Comparison of ENCODE assay signal across 7 cellular contexts in genomic region chr10:68562666-68563522, GRCh38. TPM values are rescaled to one million over a fixed set of nuclear protein-coding genes. Genes with fewer than 3 reads are reported as not detected.
DNase-seq lines count a peak whose midpoint lies in the region; ATAC-seq, FAIRE-seq and TF ChIP-seq lines count a peak whose summit lies in the region.

No MANE protein-coding gene starts in this region.

- no peaks in the 10 kb centered on the region for H4K20me1 ChIP-seq in MM.1S (ENCODE audit: insufficient read depth, low read length)
- peaks cover 6 to 7% of the 10 kb centered on the region in 2 experiments for H4K20me1 ChIP-seq in H1 (replicated peaks in 1 of 2; ENCODE audit: control insufficient read depth in 1 of 2, insufficient read depth in 2 of 2, low read length in 2 of 2)

- H4K91ac ChIP-seq in H1 (replicated peaks; ENCODE audit: insufficient read length, low read length): peak overlapping the region; percentile 75

- peak overlapping the region; percentile 24 for H3K56ac ChIP-seq in H1 (replicated peaks; ENCODE audit: insufficient read length, low read depth, low read length)

- H3K27me3 ChIP-seq in MM.1S (replicated peaks; ENCODE audit: insufficient read depth, low read length) (no peaks in the 10 kb centered on the region), H1 (replicated peaks in 1 of 4; ENCODE audit: control insufficient read depth in 3 of 4, extremely low read depth in 1 of 4, insufficient read depth in 3 of 4, low read length in 3 of 4) (no peaks in the 10 kb centered on the region), ovary (no peaks in the 10 kb centered on the region), aorta (ENCODE audit: control insufficient read depth in 1 of 2, insufficient read depth in 2 of 2, low read length in 1 of 2) (no peaks in the 10 kb centered on the region)

- H3K36me3 ChIP-seq in ES-I3 (ENCODE audit: insufficient read depth, low read length) (no peaks in the 10 kb centered on the region; the same call in 1 of the 2 replicates), MM.1S (replicated peaks; ENCODE audit: insufficient read depth, low read length) (no peaks in the 10 kb centered on the region), H1 (ENCODE audit: control insufficient read depth in 2 of 4, insufficient read depth in 4 of 4, low read length in 3 of 4) (0 out of 8 replicates have a peak, but pooled peaks cover 0 to 3% (median 0%) of the 10 kb centered on the region in 4 experiments), ovary (no peaks in the 10 kb centered on the region), aorta (ENCODE audit: control insufficient read depth in 1 of 2, insufficient read depth in 2 of 2, low read length in 1 of 2) (no peaks in the 10 kb centered on the region)

- TF ChIP-seq CTCF in MM.1S (IDR thresholded peaks at IDR 0.05; ENCODE audit: low read length): no peak
- TF ChIP-seq CTCF in H1 (IDR thresholded peaks at IDR 0.05; ENCODE audit: control extremely low read depth in 1 of 3, insufficient read depth in 1 of 3, low read depth in 1 of 3, low read length in 3 of 3): no peak
- no peak for TF ChIP-seq CTCF in ovary (IDR thresholded peaks at IDR 0.05)

- POLR2A ChIA-PET in H1 (lab: Charles Lee; ENCODE audit: partially characterized antibody): interaction anchor here (1.0 to 2.8 kb wide), 11 partner anchors 9 to 338 kb away, joined by 3 to 14 read pairs (median 5); partner anchors contain the start of genes CCAR1 and DDX50

- H3K9me2 ChIP-seq in MM.1S (replicated peaks; ENCODE audit: insufficient read depth, low read length): no peaks in the 10 kb centered on the region

- 0 out of 2 replicates have a peak overlapping the region, but pooled peaks have one; percentile 59 for H2AK5ac ChIP-seq in H1 (ENCODE audit: low read depth, low read length)

- CTCF ChIA-PET in H1 (lab: Charles Lee; ENCODE audit: partially characterized antibody): interaction anchor here (0.7 to 1.9 kb wide), 4 partner anchors 11 to 38 kb away, joined by 3 to 5 read pairs (median 4); no protein-coding TSS in a partner anchor

- H3K18ac ChIP-seq in H1 (ENCODE audit: extremely low read depth, low read length): peak overlapping the region; percentile 87

- peaks cover 13% of the 10 kb centered on the region; the same call in 1 of the 2 replicates for H3F3A ChIP-seq in MM.1S (ENCODE audit: insufficient read depth, low read length)

- no peak for TF ChIP-seq RAD21 in H1 (IDR thresholded peaks at IDR 0.05 in 1 of 2, conservative IDR thresholded peaks at IDR 0.05 in 1 of 2; ENCODE audit: low read depth in 2 of 2, low read length in 2 of 2)

- H2BK12ac ChIP-seq in H1 (ENCODE audit: low read depth, low read length): peak overlapping the region; percentile 85

- no peak for ATAC-seq in aorta (ENCODE audit: low FRiP score)
- ATAC-seq in HG03175 (IDR thresholded peaks at IDR 0.05; ENCODE audit: unreplicated experiment): no peak

- no peak for TF ChIP-seq POLR2A in H1 (IDR thresholded peaks at IDR 0.05; ENCODE audit: control extremely low read depth in 1 of 2, low read depth in 2 of 2, low read length in 2 of 2)
- TF ChIP-seq POLR2A in ovary (IDR thresholded peaks at IDR 0.05): no peak

- H4K5ac ChIP-seq in H1 (ENCODE audit: insufficient read length, low read depth, low read length): no peak overlapping the region

- H3K4me3 ChIP-seq in MM.1S (ENCODE audit: low read length): peak overlapping the region; percentile 49
- H3K4me3 ChIP-seq in H1 (ENCODE audit: extremely low read depth in 1 of 4, insufficient read depth in 2 of 4, low read depth in 3 of 4, low read length in 4 of 4): peak overlapping the region; percentile 88 to 98 (median 94)
- peak overlapping the region; percentile 67 for H3K4me3 ChIP-seq in ovary
- no peak overlapping the region for H3K4me3 ChIP-seq in aorta (ENCODE audit: low read length in 2 of 2)

- H3K79me1 ChIP-seq in H1 (ENCODE audit: low read depth, low read length): peaks cover 3% of the 10 kb centered on the region

- H4K8ac ChIP-seq in H1 (ENCODE audit: extremely low read depth, insufficient read depth, low read length): no peak overlapping the region

- H3K23ac ChIP-seq in H1 (ENCODE audit: insufficient read length): no peak overlapping the region

- no peak for TF ChIP-seq EP300 in H1 (IDR thresholded peaks at IDR 0.05; ENCODE audit: borderline replicate concordance in 1 of 2, low read depth in 2 of 2, low read length in 2 of 2)
- no peak for TF ChIP-seq EP300 in ovary (IDR thresholded peaks at IDR 0.05)

- H3K4ac ChIP-seq in H1 (replicated peaks; ENCODE audit: insufficient read length, low read depth, low read length): no peak overlapping the region

- H3K14ac ChIP-seq in H1 (ENCODE audit: insufficient read length): no peak overlapping the region

- peak overlapping the region; percentile 80 for H3K4me2 ChIP-seq in MM.1S (ENCODE audit: low read depth, low read length)
- peak overlapping the region; percentile 83 to 91 for H3K4me2 ChIP-seq in H1 (ENCODE audit: insufficient read depth in 1 of 2, low read depth in 2 of 2, low read length in 2 of 2)

- peak overlapping the region; percentile 58; the same call in 1 of the 2 replicates for H2BK5ac ChIP-seq in H1 (ENCODE audit: low read depth, low read length)

- peak overlapping the region; percentile 85 for H2BK120ac ChIP-seq in H1 (replicated peaks; ENCODE audit: low read depth, low read length)

- H3K79me2 ChIP-seq in MM.1S (ENCODE audit: low read length): peaks cover 74% of the 10 kb centered on the region
- H3K79me2 ChIP-seq in H1 (ENCODE audit: control insufficient read depth in 1 of 2, insufficient read depth in 2 of 2, low read length in 2 of 2): peaks cover 33 to 76% of the 10 kb centered on the region in 2 experiments

- peak; percentile 88 for FAIRE-seq in H1 (lab: Jason Lieb, UNC)

- H3K27ac ChIP-seq in MM.1S (ENCODE audit: low read length): peak overlapping the region; percentile 48; the same call in 1 of the 2 replicates
- H3K27ac ChIP-seq in H1 (ENCODE audit: low read depth, low read length): peak overlapping the region; percentile 18; the same call in 1 of the 2 replicates
- H3K27ac ChIP-seq in ovary: peak overlapping the region in 1 of 2 donors; percentile 26
- H3K27ac ChIP-seq in aorta (ENCODE audit: low read depth in 1 of 2, low read length in 2 of 2): no peak overlapping the region

- intact Hi-C loops in ovary (cut with DNase I): no loop called here
- intact Hi-C loops in aorta (cut with DNase I): loop anchor here in 1 of 2 donors (5.0 kb wide), 1 partner anchor 159 kb away; the partner anchor contains the start of gene CCAR1

- peaks cover 13% of the 10 kb centered on the region for H3K23me2 ChIP-seq in H1 (ENCODE audit: low read depth, low read length)

- H3K9me3 ChIP-seq in ES-I3 (ENCODE audit: control insufficient read depth, insufficient read depth, low read length) (no peaks in the 10 kb centered on the region), MM.1S (replicated peaks; ENCODE audit: insufficient read depth, low read length) (no peaks in the 10 kb centered on the region), H1 (ENCODE audit: insufficient read depth in 2 of 2, low read depth in 1 of 2, low read length in 1 of 2) (no peaks in the 10 kb centered on the region), ovary (no peaks in the 10 kb centered on the region), aorta (ENCODE audit: control insufficient read depth, low read length) (no peaks in the 10 kb centered on the region)

- peak overlapping the region; percentile 98 for H3K9ac ChIP-seq in ES-I3 (ENCODE audit: low read depth, low read length)
- H3K9ac ChIP-seq in MM.1S (ENCODE audit: low read length): peak overlapping the region; percentile 30; the same call in 1 of the 2 replicates
- peak overlapping the region; percentile 8 to 91 (median 56); a peak in 5 of 7 replicates for H3K9ac ChIP-seq in H1 (replicated peaks in 1 of 4; ENCODE audit: extremely low read depth in 1 of 4, low read depth in 3 of 4, low read length in 3 of 4)

- H2BK15ac ChIP-seq in H1 (ENCODE audit: low read length): peak overlapping the region; percentile 98; the same call in 1 of the 2 replicates

- H2AFZ ChIP-seq in MM.1S (ENCODE audit: low read length) (peak overlapping the region; percentile 8; the same call in 1 of the 2 replicates), H1 (ENCODE audit: low read length) (no peak overlapping the region)

- peak; percentile 27 for DNase-seq in MM.1S
- DNase-seq in H1 (ENCODE audit: low read depth in 1 of 2, low spot score in 2 of 2): no peak
- peak in 1 of 5 donors; percentile 19 for DNase-seq in ovary
- no peak for DNase-seq in aorta
- DNase-seq in NCI-H2171 treated with DMSO at 0.1 percent for 48 hours (lab: John Stamatoyannopoulos, UW): no peak

- 0% methylated on average over 12 of the region's 12 CpGs; no CpG with 5 or more reads in 1 of the 2 experiments for WGBS in H1 (ENCODE audit: extremely low coverage in 1 of 2, insufficient coverage in 1 of 2, insufficient read length in 1 of 2, insufficient replicate concordance in 2 of 2, low coverage in 1 of 2, low lambda C conversion rate in 2 of 2, missing lambda C conversion rate in 1 of 2), 2 experiments
- WGBS in ovary, 3 donors: 20 to 30% (median 22%) methylated on average over 12 of the region's 12 CpGs
- 54 to 58% methylated on average over 12 of the region's 12 CpGs for WGBS in aorta, 2 donors

- H2BK20ac ChIP-seq in H1 (ENCODE audit: low read length): no peak overlapping the region; the same call in 1 of the 2 replicates

- H3K4me1 ChIP-seq in ES-I3 (ENCODE audit: insufficient read depth, low read length): peaks cover 23% of the 10 kb centered on the region
- H3K4me1 ChIP-seq in MM.1S (ENCODE audit: low read length): peaks cover 41% of the 10 kb centered on the region
- peaks cover 0 to 20% (median 8%) of the 10 kb centered on the region in 4 experiments; a peak in 6 of 7 replicates for H3K4me1 ChIP-seq in H1 (replicated peaks in 1 of 4; ENCODE audit: control insufficient read depth in 3 of 4, insufficient read depth in 4 of 4, low read length in 3 of 4)
- H3K4me1 ChIP-seq in ovary (ENCODE audit: insufficient read depth): peaks cover 3% of the 10 kb centered on the region
- no peaks in the 10 kb centered on the region for H3K4me1 ChIP-seq in aorta (ENCODE audit: control insufficient read depth in 1 of 2, insufficient read depth in 2 of 2, low read length in 2 of 2)

RNA-seq across cellular contexts. Expression of gene TET1, which starts 2.8 kb away (rescaled TPM):
- 68.5 and 69.3 TPM in 2 replicates for total RNA-seq in H1 (2021; fragmentation: NEBNext Ultra II Directional; extraction: Animal tissue kit (Norgen Biotek cat#: 25700))
- polyA plus RNA-seq in H1 (2011; rRNA removed): 10.3 and 15.2 TPM in 2 replicates
- 12.2 TPM for polyA plus RNA-seq in H1 (2011; cell fraction: cytosol; rRNA removed)
- 38.0 TPM for polyA plus RNA-seq in H1 (2011; cell fraction: nucleus; rRNA removed)
- polyA plus RNA-seq in H1 (2012, experiment 1 of 2): 14.1 to 23.4 TPM (median 18.2 TPM) in 4 replicates
- 1.4 TPM for polyA plus RNA-seq in H1 (2012, experiment 2 of 2)
- 33.6 TPM for polyA plus RNA-seq in H1 (2013, experiment 1 of 2)
- 28.9 TPM for polyA plus RNA-seq in H1 (2013, experiment 2 of 2)
- polyA minus RNA-seq in H1 (2011; rRNA and poly(A)+ RNA removed): 108 and 130 TPM in 2 replicates
- 44.9 TPM for polyA minus RNA-seq in H1 (2011; cell fraction: cytosol; rRNA and poly(A)+ RNA removed)
- 245 TPM for polyA minus RNA-seq in H1 (2011; cell fraction: nucleus; rRNA and poly(A)+ RNA removed)
- 1 to 10 TPM; 2.9 to 7.0 (median 5.7) TPM for total RNA-seq in ovary
- 1 to 10 TPM in 1 of 2 donors, under 1 TPM in 1; 0.69 to 1.4 TPM for polyA plus RNA-seq in ovary
- 1 to 10 TPM; 2.2 to 3.6 TPM for total RNA-seq in aorta
- polyA plus RNA-seq in aorta: under 1 TPM; 0.18 to 0.25 TPM

RNA-seq across cellular contexts. Expression of gene SLC25A16, which starts 35.6 kb away (rescaled TPM):
- total RNA-seq in H1 (2021; fragmentation: NEBNext Ultra II Directional; extraction: Animal tissue kit (Norgen Biotek cat#: 25700)): 9.9 and 12.0 TPM in 2 replicates
- polyA plus RNA-seq in H1 (2011; rRNA removed) (2.9 and 6.6 TPM in 2 replicates), ovary (10 to 100 TPM in 1 of 2 donors, 1 to 10 TPM in 1; 4.4 to 10.1 TPM), aorta (1 to 10 TPM; 5.5 to 9.0 TPM)
- polyA plus RNA-seq in H1 (2011; cell fraction: cytosol; rRNA removed): 5.9 TPM
- polyA plus RNA-seq in H1 (2011; cell fraction: nucleus; rRNA removed): 4.9 TPM
- 5.2 to 8.3 TPM (median 5.4 TPM) in 4 replicates for polyA plus RNA-seq in H1 (2012, experiment 1 of 2)
- polyA plus RNA-seq in H1 (2012, experiment 2 of 2): 2.0 TPM
- polyA plus RNA-seq in H1 (2013, experiment 1 of 2): 4.8 TPM
- 4.6 TPM for polyA plus RNA-seq in H1 (2013, experiment 2 of 2)
- 8.1 and 8.9 TPM in 2 replicates for polyA minus RNA-seq in H1 (2011; rRNA and poly(A)+ RNA removed)
- polyA minus RNA-seq in H1 (2011; cell fraction: cytosol; rRNA and poly(A)+ RNA removed): 13.1 TPM
- 10.6 TPM for polyA minus RNA-seq in H1 (2011; cell fraction: nucleus; rRNA and poly(A)+ RNA removed)
- total RNA-seq in ovary (10 to 100 TPM in 6 of 7 donors, 1 to 10 TPM in 1; 9.1 to 31.9 (median 27.0) TPM), aorta (10 to 100 TPM; 20.7 to 29.1 TPM)

Comparison
In these comparisons a context has a peak if more than half of its experiments do, and no peak if none do; other contexts are left out.
1. H3K9ac ChIP-seq: peak in every context shown above with its lines; median percentile 98 in ES-I3; 56 in H1; 30 in MM.1S.
2. H3K27ac ChIP-seq: peak in MM.1S (single experiment) and H1 (single experiment); none in aorta (0 of 2).
3. H3K4me3 ChIP-seq: peak in MM.1S (single experiment), H1 (4 of 4) and ovary (single experiment); none in aorta (0 of 2).